Comparison of ENCODE assay signal across 1 cellular context in genomic region chr1:204574016-204574855, GRCh38.
TF ChIP-seq lines count a peak whose summit lies in the region.

No MANE protein-coding gene starts in this region.

TF ChIP-seq in H1, 55 proteins besides CTCF, POLR2A, EP300 and RAD21:
- TF ChIP-seq SAP30 (IDR thresholded peaks at IDR 0.05; ENCODE audit: insufficient read depth, insufficient replicate concordance, low read length) (no peak), TAF1 (IDR thresholded peaks at IDR 0.05; ENCODE audit: low read depth, low read length) (no peak), EZH2 (IDR thresholded peaks at IDR 0.05; ENCODE audit: low read depth, low read length, severe bottlenecking) (no peak), SIX5 (IDR thresholded peaks at IDR 0.05; ENCODE audit: low read depth, low read length) (no peak), POLR2AphosphoS5 (IDR thresholded peaks at IDR 0.05; ENCODE audit: low read depth, low read length) (no peak), CBX8 (IDR thresholded peaks at IDR 0.05; ENCODE audit: borderline replicate concordance, low read depth, low read length) (no peak), HDAC2 (IDR thresholded peaks at IDR 0.05; ENCODE audit: borderline replicate concordance in 1 of 2, low read depth in 2 of 2, low read length in 2 of 2) (no peak)
